In the genomic region with DNA sequence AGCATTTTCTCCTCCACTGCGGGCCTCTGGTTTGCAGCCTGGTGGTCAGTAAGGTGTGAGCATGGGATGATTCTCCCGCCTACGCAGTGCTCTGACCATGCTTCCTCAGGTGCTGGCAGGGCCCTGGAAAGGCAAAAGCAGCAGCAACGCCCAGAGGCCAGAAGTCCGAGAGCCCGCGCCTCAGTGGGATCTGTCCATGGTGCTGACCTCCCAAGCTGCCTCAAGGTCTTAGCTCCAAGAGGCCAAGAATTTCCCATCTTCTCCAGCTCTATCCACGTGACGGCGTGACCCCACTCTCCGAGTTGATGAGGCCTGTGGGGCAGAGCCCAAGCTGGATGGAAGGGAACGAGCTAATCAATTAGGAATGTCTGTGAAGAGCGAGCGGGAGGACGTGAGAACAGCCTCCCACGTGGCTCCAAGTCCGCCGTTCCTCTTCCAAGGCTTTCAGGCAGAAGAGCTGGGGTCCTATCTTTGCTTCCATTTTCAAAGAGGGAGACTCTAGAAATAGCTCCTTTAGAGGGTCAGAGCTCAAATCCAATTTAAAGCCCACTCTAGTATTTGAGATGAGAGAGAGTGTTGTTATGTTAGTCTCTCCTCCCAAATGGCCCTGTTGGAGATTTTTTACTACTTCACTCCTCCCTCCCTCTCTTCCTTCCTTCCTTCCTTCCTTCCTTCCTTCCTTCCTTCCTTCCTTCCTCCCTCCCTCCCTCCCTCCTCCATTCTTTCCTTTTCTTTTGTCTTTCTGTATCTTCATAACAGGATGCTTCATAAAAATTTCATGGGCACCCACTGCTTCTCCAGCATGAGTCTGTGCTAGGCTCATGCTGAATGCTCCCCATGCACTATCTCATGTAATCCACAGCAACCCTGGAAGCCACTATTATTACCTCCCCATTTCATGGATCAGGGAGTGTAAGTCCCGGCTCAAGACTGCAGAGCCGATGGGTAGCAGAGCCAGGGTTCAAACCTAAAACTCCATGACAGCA, we compare ENCODE assay signal across 10 cellular contexts.
DNase-seq lines count a peak whose midpoint lies in the region; FAIRE-seq and TF ChIP-seq lines count a peak whose summit lies in the region.
"Had no signal": no experiment of that assay in that cellular context is flagged by ENCODE, and none has a peak within 500 bp of the region (broad histone marks: within the 10 kb centered on the region; RNA-seq: fewer than 3 reads in every experiment).

No MANE protein-coding gene starts in this region.

- H3K4me3 ChIP-seq in astrocyte of the spinal cord (ENCODE audit: low read depth, low read length) (no peak overlapping the region), coronary artery (no peak overlapping the region)

- DNase-seq in COLO829 (ENCODE audit: low spot score) (peak; percentile 63), HTR-8/SVneo (ENCODE audit: insufficient read length, low spot score) (peak; percentile 48), astrocyte of the spinal cord (ENCODE audit: low read depth, low spot score) (peak; percentile 3), lung microvascular endothelial cell (ENCODE audit: low read depth in 2 of 2) (peak; percentile 44 to 60), DMS53 treated with DMSO at 0.1 percent for 48 hours (lab: John Stamatoyannopoulos, UW; ENCODE audit: unreplicated experiment) (no peak), coronary artery (ENCODE audit: low spot score) (no peak), SK-N-DZ (ENCODE audit: low spot score) (no peak), NCI-H2227 treated with DMSO at 0.1 percent for 48 hours (lab: John Stamatoyannopoulos, UW) (no peak)
- DNase-seq: NCI-H187 had no signal

- FAIRE-seq in HTR-8/SVneo (lab: Jason Lieb, UNC), result no peak
- FAIRE-seq: GM18507 had no signal

- in situ Hi-C loops in astrocyte of the spinal cord (cut with HindIII; ENCODE audit: low sequenced_read_pairs), result no loop called here

- TF ChIP-seq CTCF in astrocyte of the spinal cord (IDR thresholded peaks at IDR 0.05; ENCODE audit: low read depth, low read length) (no peak), coronary artery (IDR thresholded peaks at IDR 0.05) (no peak)

- no peak overlapping the region for H3K27ac ChIP-seq in coronary artery

Comparison
In these comparisons a context has a peak if more than half of its experiments do, and no peak if none do; other contexts are left out.
1. DNase-seq: peak in COLO829 (single experiment), HTR-8/SVneo (single experiment), astrocyte of the spinal cord (single experiment) and lung microvascular endothelial cell (2 of 2); none in DMS53 treated with DMSO at 0.1 percent for 48 hours (single experiment), coronary artery (single experiment), SK-N-DZ (single experiment) and NCI-H2227 treated with DMSO at 0.1 percent for 48 hours (single experiment).